ENCODE assay signal across 21 cellular contexts in the genomic region with DNA sequence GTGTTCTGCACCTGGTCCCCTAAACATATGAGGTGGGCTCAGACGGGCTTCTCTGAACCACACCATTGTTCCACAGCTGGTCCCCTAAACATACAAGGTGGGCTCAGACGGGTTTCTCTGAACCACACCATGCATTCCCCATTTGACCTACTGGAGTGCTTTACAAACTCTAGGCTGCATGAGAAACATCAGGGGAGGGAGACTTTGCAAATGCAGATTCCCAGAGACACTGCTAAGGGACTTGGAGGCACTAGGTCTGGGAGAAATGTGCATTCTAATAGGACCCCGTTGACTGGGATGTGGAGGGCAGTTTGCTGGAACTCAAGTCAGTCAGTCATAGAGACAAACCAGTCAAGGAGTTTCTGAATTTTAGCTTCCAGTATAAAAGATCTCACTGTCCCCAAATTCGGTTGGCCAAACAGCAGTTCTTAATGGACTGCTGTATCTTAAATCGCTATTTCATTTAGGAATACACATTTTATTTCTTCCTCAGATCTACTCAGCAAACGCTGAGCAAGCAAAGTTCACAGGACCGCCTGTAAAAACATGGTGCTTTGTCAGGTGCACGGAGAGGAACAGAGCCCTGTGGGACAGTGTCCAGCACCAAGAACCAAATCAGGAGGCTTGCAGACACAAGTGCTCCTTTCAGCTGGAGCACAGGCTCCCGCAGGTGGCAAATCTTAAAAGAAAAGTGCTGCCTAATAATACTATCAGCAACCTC.
"Had no signal": no experiment of that assay in that cellular context is flagged by ENCODE, and none has a peak within 500 bp of the region (broad histone marks: within the 10 kb centered on the region; RNA-seq: fewer than 3 reads in every experiment).

No MANE protein-coding gene starts in this region.

- H3K4me2 ChIP-seq: SK-N-SH had no signal

- H3K4me3 Mint-ChIP-seq: IgD-negative memory B cell had no signal

- H3K9me3 ChIP-seq: MG63, SK-N-SH had no signal

- H3K36me3 ChIP-seq: MG63 had no signal

- DNase-seq: KBM-7, MG63, NCI-H1092, NCI-H1105 treated with DMSO at 0.1 percent for 48 hours, NCI-H1417 treated with DMSO at 0.1 percent for 48 hours, NCI-H146, NCI-H1694 treated with DMSO at 0.1 percent for 48 hours, NCI-H1930, NCI-H2081, NCI-H2107, NCI-H2227 treated with DMSO at 0.1 percent for 48 hours, NCI-H524, NCI-H526 treated with DMSO at 0.1 percent for 48 hours, NCI-H774, PC-3, SHP77, SK-N-SH, T-helper 1 cell had no signal

- H3K27me3 Mint-ChIP-seq: IgD-negative memory B cell had no signal

- H3K9me3 Mint-ChIP-seq: IgD-negative memory B cell had no signal

- ATAC-seq: Panc1, PC-3 had no signal

- H3K27ac ChIP-seq: RWPE1 had no signal

- H3K27ac Mint-ChIP-seq: IgD-negative memory B cell had no signal

- H3K4me3 ChIP-seq: MG63 had no signal
